In the genomic region with DNA sequence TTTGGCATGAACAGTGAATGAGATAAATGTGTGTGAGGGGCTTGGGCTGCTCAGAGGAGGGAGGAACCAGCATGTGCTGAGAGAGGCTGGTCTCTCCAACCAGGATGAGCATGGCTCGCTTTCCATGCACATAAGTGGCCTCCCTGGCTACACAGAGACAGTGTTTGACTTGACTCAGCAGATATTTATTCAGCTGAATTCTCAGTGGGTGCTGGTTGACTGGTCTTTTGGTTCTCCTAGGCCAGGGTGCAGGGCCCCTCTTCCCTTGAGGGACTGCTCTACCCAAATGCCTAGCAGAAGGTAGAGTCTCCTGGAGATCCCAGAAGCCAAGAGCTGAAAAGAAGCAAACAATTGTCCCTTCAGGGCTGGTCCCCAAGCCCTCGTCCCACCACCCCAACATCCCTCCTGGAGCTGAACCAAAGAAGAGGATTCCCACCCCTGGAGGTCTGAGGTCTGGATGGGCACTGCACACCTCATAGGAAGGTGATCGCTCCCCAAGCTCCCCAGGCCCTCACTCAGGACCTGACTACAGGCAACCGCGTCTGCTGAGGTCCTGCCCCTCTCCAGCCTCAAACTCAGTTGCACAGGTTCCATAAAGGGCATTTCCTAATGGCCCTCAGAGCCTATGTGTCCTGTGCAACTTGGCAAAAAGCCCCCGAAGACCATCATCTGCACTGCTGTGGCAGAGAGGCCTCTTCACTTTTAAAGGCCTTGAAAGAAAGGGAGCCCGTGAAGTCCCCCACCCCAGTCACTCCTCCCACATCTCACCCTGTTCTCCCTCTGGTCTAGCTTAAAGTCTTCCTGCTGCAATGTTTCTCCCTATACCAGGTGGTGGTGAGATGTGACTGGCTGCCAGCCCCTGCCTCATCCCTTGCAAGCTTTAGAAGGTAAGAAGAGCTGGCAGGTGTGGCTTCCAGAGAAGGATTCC, we compare ENCODE assay signal across 27 cellular contexts. TPM values are rescaled to one million over a fixed set of nuclear protein-coding genes. Genes with fewer than 3 reads are reported as not detected.
DNase-seq lines count a peak whose midpoint lies in the region; ATAC-seq and TF ChIP-seq lines count a peak whose summit lies in the region.
"Had no signal": no experiment of that assay in that cellular context is flagged by ENCODE, and none has a peak within 500 bp of the region (broad histone marks: within the 10 kb centered on the region; RNA-seq: fewer than 3 reads in every experiment).

No MANE protein-coding gene starts in this region.

- no peak for ATAC-seq in GM18907 (IDR thresholded peaks at IDR 0.05; ENCODE audit: unreplicated experiment)
- ATAC-seq: left ventricle myocardium superior; stimulated activated naive CD8-positive, alpha-beta T cell treated with anti-CD3 and anti-CD28 coated beads, Interleukin-15, amount 100 ng/mL, for 72 hours had no signal

- H3K36me3 Mint-ChIP-seq in activated T-cell treated with anti-CD3 and anti-CD28 coated beads, Interleukin-2, amount 50 U/mL, for 24 hours (ENCODE audit: low read depth): no peaks in the 10 kb centered on the region
- H3K36me3 Mint-ChIP-seq: activated naive CD4-positive, alpha-beta T cell treated with anti-CD3 and anti-CD28 coated beads, Interleukin-2, amount 50 U/mL, for 24 hours; CD14-positive monocyte; immature natural killer cell had no signal

- no peak overlapping the region for H3K4me3 Mint-ChIP-seq in activated T-cell treated with anti-CD3 and anti-CD28 coated beads, Interleukin-2, amount 50 U/mL, for 24 hours
- H3K4me3 Mint-ChIP-seq: activated naive CD4-positive, alpha-beta T cell treated with anti-CD3 and anti-CD28 coated beads, Interleukin-2, amount 50 U/mL, for 24 hours; CD14-positive monocyte; immature natural killer cell; stimulated activated naive CD8-positive, alpha-beta T cell treated with anti-CD3 and anti-CD28 coated beads, Interleukin-15, amount 100 ng/mL, for 72 hours had no signal

- WGBS in esophagus muscularis mucosa: 73% methylated on average over 7 of the region's 7 CpGs
- WGBS in stomach, 5 donors: 74 to 84% (median 77%) methylated on average over 5 to 7 of the region's 7 CpGs

- H3K4me1 ChIP-seq in esophagus muscularis mucosa (no peaks in the 10 kb centered on the region), stomach (peaks cover 0 to 6% (median 0%) of the 10 kb centered on the region in 4 donors)
- H3K4me1 ChIP-seq: spleen, upper lobe of left lung had no signal

- TF ChIP-seq POLR2A in esophagus muscularis mucosa (IDR thresholded peaks at IDR 0.05; ENCODE audit: low read depth): no peak
- no peak for TF ChIP-seq POLR2A in stomach (IDR thresholded peaks at IDR 0.05)

- no peak overlapping the region for H3K27ac Mint-ChIP-seq in activated T-cell treated with anti-CD3 and anti-CD28 coated beads, Interleukin-2, amount 50 U/mL, for 24 hours
- H3K27ac Mint-ChIP-seq: activated naive CD4-positive, alpha-beta T cell treated with anti-CD3 and anti-CD28 coated beads, Interleukin-2, amount 50 U/mL, for 24 hours; immature natural killer cell had no signal

- TF ChIP-seq CTCF in esophagus muscularis mucosa (IDR thresholded peaks at IDR 0.05) (no peak), stomach (IDR thresholded peaks at IDR 0.05) (no peak)

- H3K4me3 ChIP-seq in H7 (ENCODE audit: insufficient read depth, low read depth, low read length) (no peak overlapping the region), esophagus muscularis mucosa (no peak overlapping the region), stomach (no peak overlapping the region)
- H3K4me3 ChIP-seq: dorsolateral prefrontal cortex, spleen, upper lobe of left lung had no signal

- no peaks in the 10 kb centered on the region; the same call in 1 of the 2 replicates for H3K27me3 ChIP-seq in H7 (ENCODE audit: control insufficient read depth, insufficient read depth, low read length)
- H3K27me3 ChIP-seq in esophagus muscularis mucosa: peaks cover 0 to 70% (median 2%) of the 10 kb centered on the region in 4 donors
- H3K27me3 ChIP-seq in stomach: peaks cover 0 to 77% (median 11%) of the 10 kb centered on the region in 3 donors
- H3K27me3 ChIP-seq: upper lobe of left lung had no signal

- TF ChIP-seq EP300 in esophagus muscularis mucosa (IDR thresholded peaks at IDR 0.05) (no peak), stomach (IDR thresholded peaks at IDR 0.05) (no peak)

- intact Hi-C loops in esophagus muscularis mucosa (cut with DNase I): no loop called here
- intact Hi-C loops in stomach (cut with DNase I; ENCODE audit: low total_unique reads): no loop called here

- DNase-seq in activated T-cell treated with anti-CD3 and anti-CD28 coated beads, Interleukin-2, amount 50 U/mL, for 24 hours: peak; percentile 12
- no peak for DNase-seq in activated T-cell treated with anti-CD3 and anti-CD28 coated beads, Interleukin-2, amount 50 U/mL, for 48 hours
- peak; percentile 12 for DNase-seq in H7
- peak; percentile 89 for DNase-seq in esophagus muscularis mucosa (ENCODE audit: extremely low spot score)
- peak; percentile 15 for DNase-seq in stomach
- DNase-seq in COLO829 (ENCODE audit: low spot score): no peak
- no peak for DNase-seq in midbrain (lab: John Stamatoyannopoulos, UW)
- DNase-seq: ACHN; activated CD4-positive, CD25-positive, alpha-beta regulatory T cell treated with anti-CD3 and anti-CD28 coated beads, Interleukin-2, amount 50 U/mL, for 72 hours; anterior cingulate cortex; central memory CD4-positive, alpha-beta T cell; DMS79; foreskin fibroblast; immature natural killer cell; left ventricle myocardium superior; NCI-H1694; NCI-H2171 treated with DMSO at 0.1 percent for 48 hours; spleen; stimulated activated naive CD8-positive, alpha-beta T cell treated with anti-CD3 and anti-CD28 coated beads, Interleukin-15, amount 100 ng/mL, for 72 hours; T1000; upper lobe of left lung had no signal

- H3K36me3 ChIP-seq in H7 (replicated peaks; ENCODE audit: control insufficient read depth, insufficient read depth, low read length) (no peaks in the 10 kb centered on the region), esophagus muscularis mucosa (no peaks in the 10 kb centered on the region), stomach (no peaks in the 10 kb centered on the region)
- H3K36me3 ChIP-seq: neutrophil, spleen, upper lobe of left lung had no signal

- H3K27ac ChIP-seq in esophagus muscularis mucosa (replicated peaks in 1 of 4) (no peak overlapping the region), stomach (no peak overlapping the region)
- H3K27ac ChIP-seq: dorsolateral prefrontal cortex, neutrophil, spleen, upper lobe of left lung had no signal

- H3K27me3 Mint-ChIP-seq in activated T-cell treated with anti-CD3 and anti-CD28 coated beads, Interleukin-2, amount 50 U/mL, for 24 hours: peaks cover 24% of the 10 kb centered on the region

- H3K9me3 Mint-ChIP-seq in activated T-cell treated with anti-CD3 and anti-CD28 coated beads, Interleukin-2, amount 50 U/mL, for 24 hours: no peaks in the 10 kb centered on the region
- H3K9me3 Mint-ChIP-seq: activated naive CD4-positive, alpha-beta T cell treated with anti-CD3 and anti-CD28 coated beads, Interleukin-2, amount 50 U/mL, for 24 hours; CD14-positive monocyte; immature natural killer cell; stimulated activated naive CD8-positive, alpha-beta T cell treated with anti-CD3 and anti-CD28 coated beads, Interleukin-15, amount 100 ng/mL, for 72 hours had no signal

- H3K4me1 Mint-ChIP-seq in activated T-cell treated with anti-CD3 and anti-CD28 coated beads, Interleukin-2, amount 50 U/mL, for 24 hours (ENCODE audit: low read depth): no peaks in the 10 kb centered on the region
- H3K4me1 Mint-ChIP-seq: activated naive CD4-positive, alpha-beta T cell treated with anti-CD3 and anti-CD28 coated beads, Interleukin-2, amount 50 U/mL, for 24 hours; CD14-positive monocyte; immature natural killer cell; stimulated activated naive CD8-positive, alpha-beta T cell treated with anti-CD3 and anti-CD28 coated beads, Interleukin-15, amount 100 ng/mL, for 72 hours had no signal

- no peaks in the 10 kb centered on the region for H3K9me3 ChIP-seq in esophagus muscularis mucosa
- H3K9me3 ChIP-seq in stomach: no peaks in the 10 kb centered on the region
- H3K9me3 ChIP-seq: neutrophil, spleen, upper lobe of left lung had no signal

RNA-seq across cellular contexts. Expression of a gene that starts 3.5 kb away (rescaled TPM):
- total RNA-seq in H7 (2014; rRNA removed; shearing (Covaris generic)): 0.17 TPM in 1 of 2 replicates, not detected in the other
- 1 to 10 TPM in 1 of 4 donors, under 1 TPM in 3; 0.45 to 1.3 (median 0.75) TPM for total RNA-seq in esophagus muscularis mucosa
- total RNA-seq in stomach: 10 to 100 TPM in 1 of 5 donors, 1 to 10 TPM in 2, not detected in 2; 2.0 to 57.8 (median 2.3) TPM
- 100 to 1,000 TPM in 1 of 3 donors, 1 to 10 TPM in 2; 1.4 to 287 (median 1.7) TPM for polyA plus RNA-seq in stomach
- total RNA-seq: activated CD8-positive, alpha-beta memory T cell treated with anti-CD3 and anti-CD28 coated beads for 36 hours had no signal
- polyA plus RNA-seq: CD14-positive monocyte, immature natural killer cell had no signal

Comparison
In these comparisons a context has a peak if more than half of its experiments do, and no peak if none do; other contexts are left out.
1. DNase-seq: peak in activated T-cell treated with anti-CD3 and anti-CD28 coated beads, Interleukin-2, amount 50 U/mL, for 24 hours (single experiment), H7 (single experiment), esophagus muscularis mucosa (single experiment) and stomach (single experiment); none in activated T-cell treated with anti-CD3 and anti-CD28 coated beads, Interleukin-2, amount 50 U/mL, for 48 hours (0 of 2), COLO829 (single experiment) and midbrain (single experiment).